Comparison of ENCODE assay signal across 1 cellular context in the genomic region with DNA sequence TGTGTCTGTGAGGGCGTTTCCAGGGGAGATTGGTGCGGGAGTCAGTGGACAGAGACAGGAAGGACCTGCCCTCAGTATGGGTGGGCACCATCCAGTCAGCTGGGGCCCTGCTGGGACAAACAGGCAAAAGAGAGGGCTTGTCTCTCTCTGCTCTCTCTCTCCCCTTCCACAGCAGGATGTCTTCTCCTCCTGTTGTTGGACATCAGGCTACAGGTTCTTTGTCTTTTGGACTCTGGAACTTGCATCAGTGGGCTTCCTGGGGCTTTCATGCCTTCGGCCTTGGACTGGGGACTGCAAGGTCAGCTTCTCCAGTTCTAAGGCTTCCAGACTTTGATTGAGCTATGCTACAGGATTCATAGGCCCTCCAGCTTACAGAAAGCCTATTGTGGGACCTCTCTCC.
TF ChIP-seq lines count a peak whose summit lies in the region.

No MANE protein-coding gene starts in this region.

TF ChIP-seq in HepG2, 621 proteins besides CTCF, POLR2A, EP300 and RAD21 (continued from another document and continues in another):
- TF ChIP-seq, protein P1, sequence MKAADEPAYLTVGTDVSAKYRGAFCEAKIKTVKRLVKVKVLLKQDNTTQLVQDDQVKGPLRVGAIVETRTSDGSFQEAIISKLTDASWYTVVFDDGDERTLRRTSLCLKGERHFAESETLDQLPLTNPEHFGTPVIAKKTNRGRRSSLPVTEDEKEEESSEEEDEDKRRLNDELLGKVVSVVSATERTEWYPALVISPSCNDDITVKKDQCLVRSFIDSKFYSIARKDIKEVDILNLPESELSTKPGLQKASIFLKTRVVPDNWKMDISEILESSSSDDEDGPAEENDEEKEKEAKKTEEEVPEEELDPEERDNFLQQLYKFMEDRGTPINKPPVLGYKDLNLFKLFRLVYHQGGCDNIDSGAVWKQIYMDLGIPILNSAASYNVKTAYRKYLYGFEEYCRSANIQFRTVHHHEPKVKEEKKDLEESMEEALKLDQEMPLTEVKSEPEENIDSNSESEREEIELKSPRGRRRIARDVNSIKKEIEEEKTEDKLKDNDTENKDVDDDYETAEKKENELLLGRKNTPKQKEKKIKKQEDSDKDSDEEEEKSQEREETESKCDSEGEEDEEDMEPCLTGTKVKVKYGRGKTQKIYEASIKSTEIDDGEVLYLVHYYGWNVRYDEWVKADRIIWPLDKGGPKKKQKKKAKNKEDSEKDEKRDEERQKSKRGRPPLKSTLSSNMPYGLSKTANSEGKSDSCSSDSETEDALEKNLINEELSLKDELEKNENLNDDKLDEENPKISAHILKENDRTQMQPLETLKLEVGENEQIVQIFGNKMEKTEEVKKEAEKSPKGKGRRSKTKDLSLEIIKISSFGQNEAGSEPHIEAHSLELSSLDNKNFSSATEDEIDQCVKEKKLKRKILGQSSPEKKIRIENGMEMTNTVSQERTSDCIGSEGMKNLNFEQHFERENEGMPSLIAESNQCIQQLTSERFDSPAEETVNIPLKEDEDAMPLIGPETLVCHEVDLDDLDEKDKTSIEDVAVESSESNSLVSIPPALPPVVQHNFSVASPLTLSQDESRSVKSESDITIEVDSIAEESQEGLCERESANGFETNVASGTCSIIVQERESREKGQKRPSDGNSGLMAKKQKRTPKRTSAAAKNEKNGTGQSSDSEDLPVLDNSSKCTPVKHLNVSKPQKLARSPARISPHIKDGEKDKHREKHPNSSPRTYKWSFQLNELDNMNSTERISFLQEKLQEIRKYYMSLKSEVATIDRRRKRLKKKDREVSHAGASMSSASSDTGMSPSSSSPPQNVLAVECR (CRISPR knock-in tag; IDR thresholded peaks at IDR 0.05; ENCODE audit: borderline replicate concordance) = peak; percentile 40; the same call in 1 of the 2 replicates
- TF ChIP-seq KLF16 (CRISPR knock-in tag; IDR thresholded peaks at IDR 0.05) (peak in 1 of 2 experiments; percentile 70; a peak in 2 of 4 replicates), PRMT3 (CRISPR knock-in tag; IDR thresholded peaks at IDR 0.05; ENCODE audit: borderline replicate concordance, low read depth) (no peak), ZNF20 (CRISPR knock-in tag; IDR thresholded peaks at IDR 0.05) (no peak), ZNF678 (CRISPR knock-in tag; IDR thresholded peaks at IDR 0.05) (no peak), ELF3 (CRISPR knock-in tag; IDR thresholded peaks at IDR 0.05) (peak; percentile 67; the same call in 1 of the 2 replicates), DPF2 (CRISPR knock-in tag; IDR thresholded peaks at IDR 0.05; ENCODE audit: borderline replicate concordance, low read depth) (peak; percentile 68; the same call in 1 of the 2 replicates), FOXK1 (CRISPR knock-in tag; IDR thresholded peaks at IDR 0.05; ENCODE audit: borderline replicate concordance, low read depth) (peak; percentile 36; the same call in 1 of the 2 replicates), ZNF550 (CRISPR knock-in tag; IDR thresholded peaks at IDR 0.05; ENCODE audit: borderline replicate concordance) (no peak), REXO4 (CRISPR knock-in tag; IDR thresholded peaks at IDR 0.05; ENCODE audit: borderline replicate concordance) (no peak), DNMT3B (CRISPR knock-in tag; conservative IDR thresholded peaks at IDR 0.05) (no peak), MAFF (IDR thresholded peaks at IDR 0.05; ENCODE audit: low read depth, low read length) (peak; percentile 41; the same call in 1 of the 2 replicates), MEIS2 (CRISPR knock-in tag; IDR thresholded peaks at IDR 0.05) (0 out of 2 replicates have a peak, but pooled peaks have one; percentile 46), ZNF382 (CRISPR knock-in tag; IDR thresholded peaks at IDR 0.05; ENCODE audit: borderline replicate concordance) (no peak), ONECUT2 (CRISPR knock-in tag; IDR thresholded peaks at IDR 0.05) (0 out of 2 replicates have a peak, but pooled peaks have one; percentile 17), ESRRA (CRISPR knock-in tag; IDR thresholded peaks at IDR 0.05; ENCODE audit: low read depth) (peak; percentile 82), SIX1 (CRISPR knock-in tag; IDR thresholded peaks at IDR 0.05; ENCODE audit: borderline replicate concordance) (no peak), CHCHD3 (CRISPR knock-in tag; IDR thresholded peaks at IDR 0.05) (no peak), ZBTB1 (CRISPR knock-in tag; IDR thresholded peaks at IDR 0.05; ENCODE audit: borderline replicate concordance) (no peak), GABPA (IDR thresholded peaks at IDR 0.05; ENCODE audit: low read depth, low read length) (no peak), GABPA (CRISPR knock-in tag; IDR thresholded peaks at IDR 0.05; ENCODE audit: low read depth) (peak; percentile 12; the same call in 1 of the 2 replicates), RBM39 (IDR thresholded peaks at IDR 0.05; ENCODE audit: low read depth, low read length, poor library complexity, severe bottlenecking) (no peak), ZNF878 (CRISPR knock-in tag; IDR thresholded peaks at IDR 0.05) (peak; percentile 59; the same call in 1 of the 2 replicates), KLF13 (CRISPR knock-in tag; IDR thresholded peaks at IDR 0.05) (no peak), ZNF644 (CRISPR knock-in tag; IDR thresholded peaks at IDR 0.05; ENCODE audit: low read depth) (peak; percentile 92), ZNF33A (CRISPR knock-in tag; IDR thresholded peaks at IDR 0.05; ENCODE audit: borderline replicate concordance) (no peak), CEBPB (IDR thresholded peaks at IDR 0.05; ENCODE audit: borderline replicate concordance, low read depth, low read length) (peak; percentile 57; the same call in 1 of the 2 replicates), ZKSCAN8 (CRISPR knock-in tag; IDR thresholded peaks at IDR 0.05; ENCODE audit: borderline replicate concordance) (peak; percentile 79), ARNT2 (CRISPR knock-in tag; IDR thresholded peaks at IDR 0.05; ENCODE audit: low read depth) (no peak), NR2F6 (IDR thresholded peaks at IDR 0.05) (peak; percentile 69), NR2F6 (CRISPR knock-in tag; IDR thresholded peaks at IDR 0.05) (peak; percentile 65), ZSCAN29 (CRISPR knock-in tag; conservative IDR thresholded peaks at IDR 0.05) (no peak), ZNF460 (CRISPR knock-in tag; IDR thresholded peaks at IDR 0.05; ENCODE audit: borderline replicate concordance) (no peak), MTF2 (CRISPR knock-in tag; IDR thresholded peaks at IDR 0.05; ENCODE audit: borderline replicate concordance) (no peak), NR2C2 (CRISPR knock-in tag; IDR thresholded peaks at IDR 0.05; ENCODE audit: borderline replicate concordance) (peak; percentile 37; the same call in 1 of the 2 replicates), THAP11 (CRISPR knock-in tag; IDR thresholded peaks at IDR 0.05) (peak; percentile 24; the same call in 1 of the 2 replicates), NRL (CRISPR knock-in tag; IDR thresholded peaks at IDR 0.05; ENCODE audit: borderline replicate concordance) (no peak), ZSCAN9 (CRISPR knock-in tag; IDR thresholded peaks at IDR 0.05; ENCODE audit: borderline replicate concordance) (no peak), NR2F1 (CRISPR knock-in tag; IDR thresholded peaks at IDR 0.05) (peak in 1 of 2 experiments; percentile 55; a peak in 1 of 4 replicates), YEATS4 (CRISPR knock-in tag; IDR thresholded peaks at IDR 0.05; ENCODE audit: borderline replicate concordance) (no peak; the same call in 1 of the 2 replicates)
- TF ChIP-seq, protein P2, sequence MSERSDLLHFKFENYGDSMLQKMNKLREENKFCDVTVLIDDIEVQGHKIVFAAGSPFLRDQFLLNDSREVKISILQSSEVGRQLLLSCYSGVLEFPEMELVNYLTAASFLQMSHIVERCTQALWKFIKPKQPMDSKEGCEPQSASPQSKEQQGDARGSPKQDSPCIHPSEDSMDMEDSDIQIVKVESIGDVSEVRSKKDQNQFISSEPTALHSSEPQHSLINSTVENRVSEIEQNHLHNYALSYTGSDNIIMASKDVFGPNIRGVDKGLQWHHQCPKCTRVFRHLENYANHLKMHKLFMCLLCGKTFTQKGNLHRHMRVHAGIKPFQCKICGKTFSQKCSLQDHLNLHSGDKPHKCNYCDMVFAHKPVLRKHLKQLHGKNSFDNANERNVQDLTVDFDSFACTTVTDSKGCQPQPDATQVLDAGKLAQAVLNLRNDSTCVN (CRISPR knock-in tag; IDR thresholded peaks at IDR 0.05; ENCODE audit: borderline replicate concordance) = peak; percentile 74; the same call in 1 of the 2 replicates
- TF ChIP-seq, protein P3, sequence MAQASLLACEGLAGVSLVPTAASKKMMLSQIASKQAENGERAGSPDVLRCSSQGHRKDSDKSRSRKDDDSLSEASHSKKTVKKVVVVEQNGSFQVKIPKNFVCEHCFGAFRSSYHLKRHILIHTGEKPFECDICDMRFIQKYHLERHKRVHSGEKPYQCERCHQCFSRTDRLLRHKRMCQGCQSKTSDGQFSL (CRISPR knock-in tag; IDR thresholded peaks at IDR 0.05) = no peak
- TF ChIP-seq, protein P4, sequence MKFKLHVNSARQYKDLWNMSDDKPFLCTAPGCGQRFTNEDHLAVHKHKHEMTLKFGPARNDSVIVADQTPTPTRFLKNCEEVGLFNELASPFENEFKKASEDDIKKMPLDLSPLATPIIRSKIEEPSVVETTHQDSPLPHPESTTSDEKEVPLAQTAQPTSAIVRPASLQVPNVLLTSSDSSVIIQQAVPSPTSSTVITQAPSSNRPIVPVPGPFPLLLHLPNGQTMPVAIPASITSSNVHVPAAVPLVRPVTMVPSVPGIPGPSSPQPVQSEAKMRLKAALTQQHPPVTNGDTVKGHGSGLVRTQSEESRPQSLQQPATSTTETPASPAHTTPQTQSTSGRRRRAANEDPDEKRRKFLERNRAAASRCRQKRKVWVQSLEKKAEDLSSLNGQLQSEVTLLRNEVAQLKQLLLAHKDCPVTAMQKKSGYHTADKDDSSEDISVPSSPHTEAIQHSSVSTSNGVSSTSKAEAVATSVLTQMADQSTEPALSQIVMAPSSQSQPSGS (CRISPR knock-in tag; IDR thresholded peaks at IDR 0.05) = 0 out of 2 replicates have a peak, but pooled peaks have one; percentile 46
- TF ChIP-seq, protein P5, sequence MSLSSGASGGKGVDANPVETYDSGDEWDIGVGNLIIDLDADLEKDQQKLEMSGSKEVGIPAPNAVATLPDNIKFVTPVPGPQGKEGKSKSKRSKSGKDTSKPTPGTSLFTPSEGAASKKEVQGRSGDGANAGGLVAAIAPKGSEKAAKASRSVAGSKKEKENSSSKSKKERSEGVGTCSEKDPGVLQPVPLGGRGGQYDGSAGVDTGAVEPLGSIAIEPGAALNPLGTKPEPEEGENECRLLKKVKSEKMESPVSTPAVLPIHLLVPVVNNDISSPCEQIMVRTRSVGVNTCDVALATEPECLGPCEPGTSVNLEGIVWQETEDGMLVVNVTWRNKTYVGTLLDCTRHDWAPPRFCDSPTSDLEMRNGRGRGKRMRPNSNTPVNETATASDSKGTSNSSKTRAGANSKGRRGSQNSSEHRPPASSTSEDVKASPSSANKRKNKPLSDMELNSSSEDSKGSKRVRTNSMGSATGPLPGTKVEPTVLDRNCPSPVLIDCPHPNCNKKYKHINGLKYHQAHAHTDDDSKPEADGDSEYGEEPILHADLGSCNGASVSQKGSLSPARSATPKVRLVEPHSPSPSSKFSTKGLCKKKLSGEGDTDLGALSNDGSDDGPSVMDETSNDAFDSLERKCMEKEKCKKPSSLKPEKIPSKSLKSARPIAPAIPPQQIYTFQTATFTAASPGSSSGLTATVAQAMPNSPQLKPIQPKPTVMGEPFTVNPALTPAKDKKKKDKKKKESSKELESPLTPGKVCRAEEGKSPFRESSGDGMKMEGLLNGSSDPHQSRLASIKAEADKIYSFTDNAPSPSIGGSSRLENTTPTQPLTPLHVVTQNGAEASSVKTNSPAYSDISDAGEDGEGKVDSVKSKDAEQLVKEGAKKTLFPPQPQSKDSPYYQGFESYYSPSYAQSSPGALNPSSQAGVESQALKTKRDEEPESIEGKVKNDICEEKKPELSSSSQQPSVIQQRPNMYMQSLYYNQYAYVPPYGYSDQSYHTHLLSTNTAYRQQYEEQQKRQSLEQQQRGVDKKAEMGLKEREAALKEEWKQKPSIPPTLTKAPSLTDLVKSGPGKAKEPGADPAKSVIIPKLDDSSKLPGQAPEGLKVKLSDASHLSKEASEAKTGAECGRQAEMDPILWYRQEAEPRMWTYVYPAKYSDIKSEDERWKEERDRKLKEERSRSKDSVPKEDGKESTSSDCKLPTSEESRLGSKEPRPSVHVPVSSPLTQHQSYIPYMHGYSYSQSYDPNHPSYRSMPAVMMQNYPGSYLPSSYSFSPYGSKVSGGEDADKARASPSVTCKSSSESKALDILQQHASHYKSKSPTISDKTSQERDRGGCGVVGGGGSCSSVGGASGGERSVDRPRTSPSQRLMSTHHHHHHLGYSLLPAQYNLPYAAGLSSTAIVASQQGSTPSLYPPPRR (CRISPR knock-in tag; IDR thresholded peaks at IDR 0.05; ENCODE audit: borderline replicate concordance) = peak; percentile 49; the same call in 1 of the 2 replicates
- TF ChIP-seq, protein P6, sequence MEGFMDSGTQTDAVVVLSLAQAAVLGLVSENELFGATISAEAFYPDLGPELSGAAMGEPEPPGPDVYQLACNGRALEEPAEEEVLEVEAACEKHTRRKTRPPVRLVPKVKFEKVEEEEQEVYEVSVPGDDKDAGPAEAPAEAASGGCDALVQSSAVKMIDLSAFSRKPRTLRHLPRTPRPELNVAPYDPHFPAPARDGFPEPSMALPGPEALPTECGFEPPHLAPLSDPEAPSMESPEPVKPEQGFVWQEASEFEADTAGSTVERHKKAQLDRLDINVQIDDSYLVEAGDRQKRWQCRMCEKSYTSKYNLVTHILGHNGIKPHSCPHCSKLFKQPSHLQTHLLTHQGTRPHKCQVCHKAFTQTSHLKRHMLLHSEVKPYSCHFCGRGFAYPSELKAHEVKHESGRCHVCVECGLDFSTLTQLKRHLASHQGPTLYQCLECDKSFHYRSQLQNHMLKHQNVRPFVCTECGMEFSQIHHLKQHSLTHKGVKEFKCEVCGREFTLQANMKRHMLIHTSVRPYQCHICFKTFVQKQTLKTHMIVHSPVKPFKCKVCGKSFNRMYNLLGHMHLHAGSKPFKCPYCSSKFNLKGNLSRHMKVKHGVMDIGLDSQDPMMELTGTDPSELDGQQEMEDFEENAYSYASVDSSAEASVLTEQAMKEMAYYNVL (CRISPR knock-in tag; IDR thresholded peaks at IDR 0.05; ENCODE audit: borderline replicate concordance) = peak; percentile 87; the same call in 1 of the 2 replicates
- TF ChIP-seq, protein P7, sequence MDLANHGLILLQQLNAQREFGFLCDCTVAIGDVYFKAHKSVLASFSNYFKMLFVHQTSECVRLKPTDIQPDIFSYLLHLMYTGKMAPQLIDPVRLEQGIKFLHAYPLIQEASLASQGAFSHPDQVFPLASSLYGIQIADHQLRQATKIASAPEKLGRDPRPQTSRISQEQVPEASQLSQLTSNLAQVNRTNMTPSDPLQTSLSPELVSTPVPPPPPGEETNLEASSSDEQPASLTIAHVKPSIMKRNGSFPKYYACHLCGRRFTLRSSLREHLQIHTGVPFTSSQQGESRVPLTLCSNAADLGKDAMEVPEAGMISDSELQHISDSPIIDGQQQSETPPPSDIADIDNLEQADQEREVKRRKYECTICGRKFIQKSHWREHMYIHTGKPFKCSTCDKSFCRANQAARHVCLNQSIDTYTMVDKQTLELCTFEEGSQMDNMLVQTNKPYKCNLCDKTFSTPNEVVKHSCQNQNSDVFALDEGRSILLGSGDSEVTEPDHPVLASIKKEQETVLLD (CRISPR knock-in tag; IDR thresholded peaks at IDR 0.05; ENCODE audit: low read depth) = no peak
